Comparison of ENCODE assay signal across 29 cellular contexts in the genomic region with DNA sequence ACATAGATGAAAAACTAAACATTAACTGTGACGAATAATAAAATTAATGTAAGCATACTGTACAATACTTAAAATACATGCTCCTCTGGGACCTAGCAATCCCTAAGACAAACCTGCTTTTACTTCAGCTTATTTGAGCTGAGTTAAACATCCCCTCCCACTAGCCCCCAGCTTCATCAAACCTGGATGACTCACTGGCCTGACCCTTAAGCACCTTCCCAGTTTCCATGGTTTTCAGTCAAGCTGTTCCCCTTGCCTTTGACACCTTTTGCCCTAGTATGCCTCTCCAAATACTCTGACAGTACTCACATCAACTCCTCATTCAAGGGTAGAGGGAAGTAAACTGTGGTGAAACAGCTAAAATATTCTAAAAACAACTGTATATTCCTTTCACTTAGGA.
"Had no signal": no experiment of that assay in that cellular context is flagged by ENCODE, and none has a peak within 500 bp of the region (broad histone marks: within the 10 kb centered on the region; RNA-seq: fewer than 3 reads in every experiment).

No MANE protein-coding gene starts in this region.

- H3K36me3 Mint-ChIP-seq: naive thymus-derived CD4-positive, alpha-beta T cell; stimulated activated naive B cell treated with anti-CD40 and anti-IgM and Interleukin-4, amounts not matched to agents 10 μg/mL and 1 μg/mL and 100 μg/mL, for 72 hours; WTC11 had no signal

- DNase-seq: activated CD4-positive, alpha-beta memory T cell treated with anti-CD3 and anti-CD28 coated beads, Interleukin-2, amount 10 ng/mL, durations not matched to agents 7 days and 5 days; activated CD4-positive, alpha-beta T cell treated with anti-CD3 and anti-CD28 coated beads for 1 hour; activated CD4-positive, alpha-beta T cell treated with anti-CD3 and anti-CD28 coated beads, Interleukin-2, amount 10 ng/mL, durations not matched to agents 7 days and 5 days; activated CD8-positive, alpha-beta memory T cell treated with anti-CD3 and anti-CD28 coated beads, Interleukin-2, amount 50 U/mL, for 48 hours; activated gamma-delta T cell treated with Interleukin-2 at 50 U/mL for 16 hours; activated naive CD4-positive, alpha-beta T cell treated with anti-CD3 and anti-CD28 coated beads, Interleukin-2, amount 50 U/mL, for 16 hours; activated T-cell treated with anti-CD3 and anti-CD28 coated beads, Interleukin-2, amount 50 U/mL, for 24 hours; amniotic stem cell; central memory CD4-positive, alpha-beta T cell; foreskin keratinocyte; midbrain; naive thymus-derived CD4-positive, alpha-beta T cell; nucleus accumbens; psoas muscle; stimulated activated CD4-positive, alpha-beta T cell treated with anti-CD3 and anti-CD28 coated beads, Interleukin-1b, Interleukin-23, amount 100 ng/mL, for 48 hours; stimulated activated CD4-positive, alpha-beta T cell treated with anti-CD3 and anti-CD28 coated beads, Interleukin-4, amount 100 ng/mL, for 4 hours; stimulated activated CD8-positive, alpha-beta memory T cell treated with anti-CD3 and anti-CD28 coated beads, Interleukin-4, amount 100 ng/mL, for 48 hours; stimulated activated naive B cell treated with anti-CD40 and anti-IgM and Interleukin-4, amounts not matched to agents 10 μg/mL and 1 μg/mL and 100 μg/mL, for 72 hours; stomach; T-helper 2 cell had no signal

- H3K9me3 ChIP-seq: esophagus muscularis mucosa, psoas muscle, right atrium auricular region, stomach, tibial nerve had no signal

- H3K9me3 Mint-ChIP-seq: activated CD4-positive, alpha-beta memory T cell treated with anti-CD3 and anti-CD28 coated beads, Interleukin-2, amount 10 ng/mL, durations not matched to agents 7 days and 5 days; activated CD4-positive, alpha-beta T cell treated with anti-CD3 and anti-CD28 coated beads, Interleukin-2, amount 10 ng/mL, durations not matched to agents 7 days and 5 days; activated T-cell treated with anti-CD3 and anti-CD28 coated beads, Interleukin-2, amount 50 U/mL, for 24 hours; activated T-helper 17 cell treated with anti-CD3 and anti-CD28 coated beads, Interleukin-2, amount 50 U/mL, for 72 hours; dendritic cell treated with granulocyte-macrophage colony-stimulating factor and Interleukin-4, amounts not matched to agents 40 ng/mL and 50 ng/mL, for 4 days; neural crest cell; stimulated activated naive B cell treated with anti-CD40 and anti-IgM and Interleukin-4, amounts not matched to agents 10 μg/mL and 1 μg/mL and 100 μg/mL, for 72 hours; WTC11 had no signal

- H3K4me1 ChIP-seq: foreskin keratinocyte, psoas muscle had no signal

- H3K4me3 ChIP-seq: esophagus muscularis mucosa, psoas muscle, right atrium auricular region, smooth muscle cell, stomach, tibial nerve had no signal

- H2AFZ ChIP-seq: parathyroid adenoma had no signal

- H3K27me3 ChIP-seq: esophagus muscularis mucosa, foreskin keratinocyte had no signal

- H3K9ac ChIP-seq: parathyroid adenoma had no signal

- H3K36me3 ChIP-seq: esophagus muscularis mucosa, right atrium auricular region, stomach, tibial nerve had no signal

- H3K27ac ChIP-seq: esophagus muscularis mucosa, foreskin keratinocyte, parathyroid adenoma, psoas muscle, right atrium auricular region, stomach, tibial nerve had no signal

- H3K27me3 Mint-ChIP-seq: activated T-helper 17 cell treated with anti-CD3 and anti-CD28 coated beads, Interleukin-2, amount 50 U/mL, for 72 hours had no signal

- H3K27ac Mint-ChIP-seq: activated CD4-positive, alpha-beta memory T cell treated with anti-CD3 and anti-CD28 coated beads, Interleukin-2, amount 10 ng/mL, durations not matched to agents 7 days and 5 days; activated CD4-positive, alpha-beta T cell treated with anti-CD3 and anti-CD28 coated beads, Interleukin-2, amount 10 ng/mL, durations not matched to agents 7 days and 5 days; activated T-cell treated with anti-CD3 and anti-CD28 coated beads, Interleukin-2, amount 50 U/mL, for 24 hours; activated T-helper 17 cell treated with anti-CD3 and anti-CD28 coated beads, Interleukin-2, amount 50 U/mL, for 72 hours; dendritic cell treated with granulocyte-macrophage colony-stimulating factor and Interleukin-4, amounts not matched to agents 40 ng/mL and 50 ng/mL, for 4 days; naive thymus-derived CD4-positive, alpha-beta T cell; stimulated activated naive B cell treated with anti-CD40 and anti-IgM and Interleukin-4, amounts not matched to agents 10 μg/mL and 1 μg/mL and 100 μg/mL, for 72 hours had no signal

- H3K4me3 Mint-ChIP-seq: activated CD4-positive, alpha-beta memory T cell treated with anti-CD3 and anti-CD28 coated beads, Interleukin-2, amount 10 ng/mL, durations not matched to agents 7 days and 5 days; activated CD4-positive, alpha-beta T cell treated with anti-CD3 and anti-CD28 coated beads, Interleukin-2, amount 10 ng/mL, durations not matched to agents 7 days and 5 days; activated T-cell treated with anti-CD3 and anti-CD28 coated beads, Interleukin-2, amount 50 U/mL, for 24 hours; activated T-helper 17 cell treated with anti-CD3 and anti-CD28 coated beads, Interleukin-2, amount 50 U/mL, for 72 hours; dendritic cell treated with granulocyte-macrophage colony-stimulating factor and Interleukin-4, amounts not matched to agents 40 ng/mL and 50 ng/mL, for 4 days; naive thymus-derived CD4-positive, alpha-beta T cell; neural crest cell; stimulated activated naive B cell treated with anti-CD40 and anti-IgM and Interleukin-4, amounts not matched to agents 10 μg/mL and 1 μg/mL and 100 μg/mL, for 72 hours; WTC11 had no signal

- H3K4me2 ChIP-seq: smooth muscle cell had no signal

- ATAC-seq: activated T-helper 17 cell treated with anti-CD3 and anti-CD28 coated beads, Interleukin-2, amount 50 U/mL, for 72 hours; foreskin keratinocyte; naive thymus-derived CD4-positive, alpha-beta T cell; psoas muscle; stimulated activated naive B cell treated with anti-CD40 and anti-IgM and Interleukin-4, amounts not matched to agents 10 μg/mL and 1 μg/mL and 100 μg/mL, for 72 hours; WTC11 had no signal
